1 cellular context compared by ENCODE assay signal in the genomic region with DNA sequence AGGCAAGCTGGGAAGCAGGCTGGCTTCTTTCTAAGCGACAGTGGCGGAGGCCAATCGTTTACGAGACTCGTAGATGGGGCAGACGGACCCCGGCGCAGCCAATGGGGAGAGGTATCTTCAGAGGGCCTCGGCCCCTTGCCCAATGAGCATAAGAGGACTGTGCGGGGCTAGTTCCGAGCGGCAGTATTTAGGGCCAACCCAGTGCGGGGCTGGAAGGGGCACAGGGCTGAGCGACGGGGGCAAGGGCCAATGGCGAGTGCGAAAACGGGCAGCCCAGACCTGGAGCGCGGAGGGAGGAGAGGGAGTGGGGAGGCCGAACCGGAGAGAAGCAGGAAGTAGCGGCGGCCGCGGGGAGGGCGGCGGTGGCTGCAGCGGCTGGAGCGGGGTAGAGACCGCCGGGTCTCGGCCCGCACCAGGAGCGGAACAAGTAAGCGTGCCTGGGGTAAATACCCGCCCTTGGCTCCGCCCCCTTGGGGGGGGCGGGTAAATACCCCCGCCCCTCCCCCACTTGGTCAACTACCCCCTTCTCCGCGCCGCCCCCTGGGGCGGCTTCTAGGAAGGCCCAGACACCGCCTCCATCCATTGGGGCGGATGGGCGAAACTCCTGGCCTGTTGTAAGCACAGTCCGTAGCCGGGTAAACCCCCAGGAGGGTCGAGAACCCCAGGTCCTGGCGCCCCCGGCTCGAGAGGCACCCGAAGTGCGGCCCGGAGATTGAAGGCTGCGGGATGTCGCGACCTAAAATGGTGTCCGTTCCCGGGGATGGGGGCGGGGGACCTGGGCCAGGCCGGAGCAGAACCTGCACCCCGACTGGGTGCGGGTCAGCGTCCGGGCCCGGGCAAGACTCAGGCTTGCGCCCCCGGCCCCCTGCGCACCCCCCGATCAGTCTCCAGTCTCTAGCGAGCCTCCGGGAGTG.
TF ChIP-seq lines count a peak whose summit lies in the region.

Gene ZNF687 (plus strand): TSS at position 331 of the 914 bp plus-strand sequence. CDS start 3,993 bp downstream, outside the sequence.

TF ChIP-seq in K562, 482 proteins besides CTCF, POLR2A, EP300 and RAD21 (continued from another document and continues in another):
- peak; percentile 99 for TF ChIP-seq CEBPZ (IDR thresholded peaks at IDR 0.05; ENCODE audit: borderline replicate concordance, low read depth, low read length)
- no peak for TF ChIP-seq ZNF764 (CRISPR knock-in tag; IDR thresholded peaks at IDR 0.05; ENCODE audit: low read depth)
- TF ChIP-seq ZNF57 (CRISPR knock-in tag; IDR thresholded peaks at IDR 0.05): 0 out of 2 replicates have a peak, but pooled peaks have one; percentile 47
- TF ChIP-seq CBX2 (IDR thresholded peaks at IDR 0.05; ENCODE audit: insufficient read depth, low read length, poor library complexity, severe bottlenecking): no peak
- peak; percentile 8; the same call in 1 of the 2 replicates for TF ChIP-seq NFIC (IDR thresholded peaks at IDR 0.05)
- TF ChIP-seq ELF4 (CRISPR knock-in tag; IDR thresholded peaks at IDR 0.05): peak; percentile 98
- TF ChIP-seq, protein P1, sequence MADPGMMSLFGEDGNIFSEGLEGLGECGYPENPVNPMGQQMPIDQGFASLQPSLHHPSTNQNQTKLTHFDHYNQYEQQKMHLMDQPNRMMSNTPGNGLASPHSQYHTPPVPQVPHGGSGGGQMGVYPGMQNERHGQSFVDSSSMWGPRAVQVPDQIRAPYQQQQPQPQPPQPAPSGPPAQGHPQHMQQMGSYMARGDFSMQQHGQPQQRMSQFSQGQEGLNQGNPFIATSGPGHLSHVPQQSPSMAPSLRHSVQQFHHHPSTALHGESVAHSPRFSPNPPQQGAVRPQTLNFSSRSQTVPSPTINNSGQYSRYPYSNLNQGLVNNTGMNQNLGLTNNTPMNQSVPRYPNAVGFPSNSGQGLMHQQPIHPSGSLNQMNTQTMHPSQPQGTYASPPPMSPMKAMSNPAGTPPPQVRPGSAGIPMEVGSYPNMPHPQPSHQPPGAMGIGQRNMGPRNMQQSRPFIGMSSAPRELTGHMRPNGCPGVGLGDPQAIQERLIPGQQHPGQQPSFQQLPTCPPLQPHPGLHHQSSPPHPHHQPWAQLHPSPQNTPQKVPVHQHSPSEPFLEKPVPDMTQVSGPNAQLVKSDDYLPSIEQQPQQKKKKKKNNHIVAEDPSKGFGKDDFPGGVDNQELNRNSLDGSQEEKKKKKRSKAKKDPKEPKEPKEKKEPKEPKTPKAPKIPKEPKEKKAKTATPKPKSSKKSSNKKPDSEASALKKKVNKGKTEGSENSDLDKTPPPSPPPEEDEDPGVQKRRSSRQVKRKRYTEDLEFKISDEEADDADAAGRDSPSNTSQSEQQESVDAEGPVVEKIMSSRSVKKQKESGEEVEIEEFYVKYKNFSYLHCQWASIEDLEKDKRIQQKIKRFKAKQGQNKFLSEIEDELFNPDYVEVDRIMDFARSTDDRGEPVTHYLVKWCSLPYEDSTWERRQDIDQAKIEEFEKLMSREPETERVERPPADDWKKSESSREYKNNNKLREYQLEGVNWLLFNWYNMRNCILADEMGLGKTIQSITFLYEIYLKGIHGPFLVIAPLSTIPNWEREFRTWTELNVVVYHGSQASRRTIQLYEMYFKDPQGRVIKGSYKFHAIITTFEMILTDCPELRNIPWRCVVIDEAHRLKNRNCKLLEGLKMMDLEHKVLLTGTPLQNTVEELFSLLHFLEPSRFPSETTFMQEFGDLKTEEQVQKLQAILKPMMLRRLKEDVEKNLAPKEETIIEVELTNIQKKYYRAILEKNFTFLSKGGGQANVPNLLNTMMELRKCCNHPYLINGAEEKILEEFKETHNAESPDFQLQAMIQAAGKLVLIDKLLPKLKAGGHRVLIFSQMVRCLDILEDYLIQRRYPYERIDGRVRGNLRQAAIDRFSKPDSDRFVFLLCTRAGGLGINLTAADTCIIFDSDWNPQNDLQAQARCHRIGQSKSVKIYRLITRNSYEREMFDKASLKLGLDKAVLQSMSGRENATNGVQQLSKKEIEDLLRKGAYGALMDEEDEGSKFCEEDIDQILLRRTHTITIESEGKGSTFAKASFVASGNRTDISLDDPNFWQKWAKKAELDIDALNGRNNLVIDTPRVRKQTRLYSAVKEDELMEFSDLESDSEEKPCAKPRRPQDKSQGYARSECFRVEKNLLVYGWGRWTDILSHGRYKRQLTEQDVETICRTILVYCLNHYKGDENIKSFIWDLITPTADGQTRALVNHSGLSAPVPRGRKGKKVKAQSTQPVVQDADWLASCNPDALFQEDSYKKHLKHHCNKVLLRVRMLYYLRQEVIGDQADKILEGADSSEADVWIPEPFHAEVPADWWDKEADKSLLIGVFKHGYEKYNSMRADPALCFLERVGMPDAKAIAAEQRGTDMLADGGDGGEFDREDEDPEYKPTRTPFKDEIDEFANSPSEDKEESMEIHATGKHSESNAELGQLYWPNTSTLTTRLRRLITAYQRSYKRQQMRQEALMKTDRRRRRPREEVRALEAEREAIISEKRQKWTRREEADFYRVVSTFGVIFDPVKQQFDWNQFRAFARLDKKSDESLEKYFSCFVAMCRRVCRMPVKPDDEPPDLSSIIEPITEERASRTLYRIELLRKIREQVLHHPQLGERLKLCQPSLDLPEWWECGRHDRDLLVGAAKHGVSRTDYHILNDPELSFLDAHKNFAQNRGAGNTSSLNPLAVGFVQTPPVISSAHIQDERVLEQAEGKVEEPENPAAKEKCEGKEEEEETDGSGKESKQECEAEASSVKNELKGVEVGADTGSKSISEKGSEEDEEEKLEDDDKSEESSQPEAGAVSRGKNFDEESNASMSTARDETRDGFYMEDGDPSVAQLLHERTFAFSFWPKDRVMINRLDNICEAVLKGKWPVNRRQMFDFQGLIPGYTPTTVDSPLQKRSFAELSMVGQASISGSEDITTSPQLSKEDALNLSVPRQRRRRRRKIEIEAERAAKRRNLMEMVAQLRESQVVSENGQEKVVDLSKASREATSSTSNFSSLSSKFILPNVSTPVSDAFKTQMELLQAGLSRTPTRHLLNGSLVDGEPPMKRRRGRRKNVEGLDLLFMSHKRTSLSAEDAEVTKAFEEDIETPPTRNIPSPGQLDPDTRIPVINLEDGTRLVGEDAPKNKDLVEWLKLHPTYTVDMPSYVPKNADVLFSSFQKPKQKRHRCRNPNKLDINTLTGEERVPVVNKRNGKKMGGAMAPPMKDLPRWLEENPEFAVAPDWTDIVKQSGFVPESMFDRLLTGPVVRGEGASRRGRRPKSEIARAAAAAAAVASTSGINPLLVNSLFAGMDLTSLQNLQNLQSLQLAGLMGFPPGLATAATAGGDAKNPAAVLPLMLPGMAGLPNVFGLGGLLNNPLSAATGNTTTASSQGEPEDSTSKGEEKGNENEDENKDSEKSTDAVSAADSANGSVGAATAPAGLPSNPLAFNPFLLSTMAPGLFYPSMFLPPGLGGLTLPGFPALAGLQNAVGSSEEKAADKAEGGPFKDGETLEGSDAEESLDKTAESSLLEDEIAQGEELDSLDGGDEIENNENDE (IDR thresholded peaks at IDR 0.05; ENCODE audit: low read depth, low read length): no peak
- no peak for TF ChIP-seq ILK (tag; IDR thresholded peaks at IDR 0.05; ENCODE audit: borderline replicate concordance, low read depth)
- TF ChIP-seq POLR3A (IDR thresholded peaks at IDR 0.05; ENCODE audit: borderline replicate concordance, extremely low read depth, insufficient read depth, insufficient read length): no peak
- TF ChIP-seq AFF1 (IDR thresholded peaks at IDR 0.05; ENCODE audit: low read depth in 1 of 2, partially characterized antibody in 2 of 2): no peak
- TF ChIP-seq, protein P2, sequence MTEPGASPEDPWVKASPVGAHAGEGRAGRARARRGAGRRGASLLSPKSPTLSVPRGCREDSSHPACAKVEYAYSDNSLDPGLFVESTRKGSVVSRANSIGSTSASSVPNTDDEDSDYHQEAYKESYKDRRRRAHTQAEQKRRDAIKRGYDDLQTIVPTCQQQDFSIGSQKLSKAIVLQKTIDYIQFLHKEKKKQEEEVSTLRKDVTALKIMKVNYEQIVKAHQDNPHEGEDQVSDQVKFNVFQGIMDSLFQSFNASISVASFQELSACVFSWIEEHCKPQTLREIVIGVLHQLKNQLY (CRISPR knock-in tag; conservative IDR thresholded peaks at IDR 0.05): no peak
- TF ChIP-seq ZKSCAN1 (IDR thresholded peaks at IDR 0.05; ENCODE audit: low read depth, low read length): peak; percentile 10; the same call in 1 of the 2 replicates
- TF ChIP-seq, protein P3, sequence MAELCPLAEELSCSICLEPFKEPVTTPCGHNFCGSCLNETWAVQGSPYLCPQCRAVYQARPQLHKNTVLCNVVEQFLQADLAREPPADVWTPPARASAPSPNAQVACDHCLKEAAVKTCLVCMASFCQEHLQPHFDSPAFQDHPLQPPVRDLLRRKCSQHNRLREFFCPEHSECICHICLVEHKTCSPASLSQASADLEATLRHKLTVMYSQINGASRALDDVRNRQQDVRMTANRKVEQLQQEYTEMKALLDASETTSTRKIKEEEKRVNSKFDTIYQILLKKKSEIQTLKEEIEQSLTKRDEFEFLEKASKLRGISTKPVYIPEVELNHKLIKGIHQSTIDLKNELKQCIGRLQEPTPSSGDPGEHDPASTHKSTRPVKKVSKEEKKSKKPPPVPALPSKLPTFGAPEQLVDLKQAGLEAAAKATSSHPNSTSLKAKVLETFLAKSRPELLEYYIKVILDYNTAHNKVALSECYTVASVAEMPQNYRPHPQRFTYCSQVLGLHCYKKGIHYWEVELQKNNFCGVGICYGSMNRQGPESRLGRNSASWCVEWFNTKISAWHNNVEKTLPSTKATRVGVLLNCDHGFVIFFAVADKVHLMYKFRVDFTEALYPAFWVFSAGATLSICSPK (IDR thresholded peaks at IDR 0.05; ENCODE audit: borderline replicate concordance): no peak
- 0 out of 2 replicates have a peak, but pooled peaks have one; percentile 53 for TF ChIP-seq SIN3B (IDR thresholded peaks at IDR 0.05; ENCODE audit: low read depth)
- TF ChIP-seq SLC30A9 (CRISPR knock-in tag; IDR thresholded peaks at IDR 0.05): no peak
- peak; percentile 69 for TF ChIP-seq ZNF444 (CRISPR knock-in tag; IDR thresholded peaks at IDR 0.05)
- peak; percentile 43 for TF ChIP-seq HMGN3 (IDR thresholded peaks at IDR 0.05; ENCODE audit: borderline replicate concordance, extremely low read depth, insufficient read length, low read depth, low read length)
- no peak for TF ChIP-seq SP1 (CRISPR knock-in tag; IDR thresholded peaks at IDR 0.05)
- TF ChIP-seq SMAD2 (IDR thresholded peaks at IDR 0.05; ENCODE audit: low read depth, low read length): no peak
- no peak for TF ChIP-seq EHMT2 (IDR thresholded peaks at IDR 0.05)
- TF ChIP-seq, protein P4, sequence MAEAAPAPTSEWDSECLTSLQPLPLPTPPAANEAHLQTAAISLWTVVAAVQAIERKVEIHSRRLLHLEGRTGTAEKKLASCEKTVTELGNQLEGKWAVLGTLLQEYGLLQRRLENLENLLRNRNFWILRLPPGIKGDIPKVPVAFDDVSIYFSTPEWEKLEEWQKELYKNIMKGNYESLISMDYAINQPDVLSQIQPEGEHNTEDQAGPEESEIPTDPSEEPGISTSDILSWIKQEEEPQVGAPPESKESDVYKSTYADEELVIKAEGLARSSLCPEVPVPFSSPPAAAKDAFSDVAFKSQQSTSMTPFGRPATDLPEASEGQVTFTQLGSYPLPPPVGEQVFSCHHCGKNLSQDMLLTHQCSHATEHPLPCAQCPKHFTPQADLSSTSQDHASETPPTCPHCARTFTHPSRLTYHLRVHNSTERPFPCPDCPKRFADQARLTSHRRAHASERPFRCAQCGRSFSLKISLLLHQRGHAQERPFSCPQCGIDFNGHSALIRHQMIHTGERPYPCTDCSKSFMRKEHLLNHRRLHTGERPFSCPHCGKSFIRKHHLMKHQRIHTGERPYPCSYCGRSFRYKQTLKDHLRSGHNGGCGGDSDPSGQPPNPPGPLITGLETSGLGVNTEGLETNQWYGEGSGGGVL (CRISPR knock-in tag; IDR thresholded peaks at IDR 0.05): no peak
- no peak for TF ChIP-seq CAMTA2 (CRISPR knock-in tag; conservative IDR thresholded peaks at IDR 0.05)
- no peak for TF ChIP-seq HMG20A (CRISPR knock-in tag; conservative IDR thresholded peaks at IDR 0.05)
- no peak for TF ChIP-seq U2AF2 (optimal IDR thresholded peaks at IDR 0.05; ENCODE audit: low read depth, low read length)
- TF ChIP-seq RFX5 (IDR thresholded peaks at IDR 0.05; ENCODE audit: low read depth, low read length): no peak
- TF ChIP-seq NFYB (IDR thresholded peaks at IDR 0.05; ENCODE audit: extremely low read depth, insufficient read length): peak; percentile 88
